Comparison of ENCODE assay signal across 1 cellular context in the genomic region with DNA sequence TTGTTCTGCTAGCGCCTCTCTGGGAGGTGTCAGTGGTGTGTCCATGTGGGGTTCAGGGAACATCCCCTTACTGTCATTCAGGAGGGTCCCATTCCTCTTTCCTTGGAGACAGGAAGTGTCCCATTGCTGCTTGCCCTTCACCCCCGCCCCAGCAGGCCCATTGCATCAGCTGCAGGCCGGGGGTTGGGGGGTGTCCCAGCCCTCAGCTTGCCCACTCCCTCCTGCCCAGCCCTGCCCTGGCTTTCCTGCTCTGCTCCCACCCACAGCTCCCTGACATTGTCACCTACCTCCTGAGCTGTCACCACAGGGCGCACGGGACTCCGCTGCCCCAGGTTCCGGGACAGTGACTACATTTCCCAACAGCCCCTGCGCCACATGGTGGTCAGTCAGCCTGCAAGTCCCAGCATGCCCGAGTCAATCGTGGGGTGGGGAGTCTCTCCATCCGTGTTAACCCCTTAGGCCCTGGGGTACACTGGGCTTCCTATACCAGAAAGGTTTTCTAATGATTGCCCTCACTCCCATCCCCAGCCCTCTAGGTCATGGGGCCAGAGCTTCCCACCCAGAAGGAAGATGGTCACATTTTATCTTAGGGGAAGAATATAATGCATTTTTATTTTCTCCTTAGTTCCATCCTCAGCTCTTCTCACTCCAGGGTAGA.
A peak's percentile ranks its signal among the peaks of the same experiment; 100 is the strongest.
TF ChIP-seq lines count a peak whose summit lies in the region.

A gene (minus strand): TSS at position 351 of the 658 bp plus-strand sequence. CDS start 745 bp downstream, outside the sequence.

TF ChIP-seq in K562, 482 proteins besides CTCF, POLR2A, EP300 and RAD21 (continued from another document and continues in another):
- TF ChIP-seq, protein P1, sequence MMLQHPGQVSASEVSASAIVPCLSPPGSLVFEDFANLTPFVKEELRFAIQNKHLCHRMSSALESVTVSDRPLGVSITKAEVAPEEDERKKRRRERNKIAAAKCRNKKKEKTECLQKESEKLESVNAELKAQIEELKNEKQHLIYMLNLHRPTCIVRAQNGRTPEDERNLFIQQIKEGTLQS (IDR thresholded peaks at IDR 0.05), result peak; percentile 94
- TF ChIP-seq, protein P1 (CRISPR knock-in tag; conservative IDR thresholded peaks at IDR 0.05), result 0 out of 2 replicates have a peak, but pooled peaks have one; percentile 29
- peak; percentile 69 for TF ChIP-seq PHF8 (IDR thresholded peaks at IDR 0.05; ENCODE audit: borderline replicate concordance, low read length)
- TF ChIP-seq, protein P2, sequence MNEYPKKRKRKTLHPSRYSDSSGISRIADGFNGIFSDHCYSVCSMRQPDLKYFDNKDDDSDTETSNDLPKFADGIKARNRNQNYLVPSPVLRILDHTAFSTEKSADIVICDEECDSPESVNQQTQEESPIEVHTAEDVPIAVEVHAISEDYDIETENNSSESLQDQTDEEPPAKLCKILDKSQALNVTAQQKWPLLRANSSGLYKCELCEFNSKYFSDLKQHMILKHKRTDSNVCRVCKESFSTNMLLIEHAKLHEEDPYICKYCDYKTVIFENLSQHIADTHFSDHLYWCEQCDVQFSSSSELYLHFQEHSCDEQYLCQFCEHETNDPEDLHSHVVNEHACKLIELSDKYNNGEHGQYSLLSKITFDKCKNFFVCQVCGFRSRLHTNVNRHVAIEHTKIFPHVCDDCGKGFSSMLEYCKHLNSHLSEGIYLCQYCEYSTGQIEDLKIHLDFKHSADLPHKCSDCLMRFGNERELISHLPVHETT (CRISPR knock-in tag; conservative IDR thresholded peaks at IDR 0.05 in 1 of 2, IDR thresholded peaks at IDR 0.05 in 1 of 2), result 0 out of 4 replicates have a peak, but pooled peaks of 1 of the 2 experiments have one; percentile 51
- TF ChIP-seq TRIM24 (IDR thresholded peaks at IDR 0.05), result 0 out of 4 replicates have a peak, but pooled peaks of 1 of the 2 experiments have one; percentile 10
- peak; percentile 93 for TF ChIP-seq ELF1 (tag; IDR thresholded peaks at IDR 0.05)
- TF ChIP-seq HEY1 (CRISPR knock-in tag; IDR thresholded peaks at IDR 0.05; ENCODE audit: borderline replicate concordance), result no peak
- TF ChIP-seq, protein P3, sequence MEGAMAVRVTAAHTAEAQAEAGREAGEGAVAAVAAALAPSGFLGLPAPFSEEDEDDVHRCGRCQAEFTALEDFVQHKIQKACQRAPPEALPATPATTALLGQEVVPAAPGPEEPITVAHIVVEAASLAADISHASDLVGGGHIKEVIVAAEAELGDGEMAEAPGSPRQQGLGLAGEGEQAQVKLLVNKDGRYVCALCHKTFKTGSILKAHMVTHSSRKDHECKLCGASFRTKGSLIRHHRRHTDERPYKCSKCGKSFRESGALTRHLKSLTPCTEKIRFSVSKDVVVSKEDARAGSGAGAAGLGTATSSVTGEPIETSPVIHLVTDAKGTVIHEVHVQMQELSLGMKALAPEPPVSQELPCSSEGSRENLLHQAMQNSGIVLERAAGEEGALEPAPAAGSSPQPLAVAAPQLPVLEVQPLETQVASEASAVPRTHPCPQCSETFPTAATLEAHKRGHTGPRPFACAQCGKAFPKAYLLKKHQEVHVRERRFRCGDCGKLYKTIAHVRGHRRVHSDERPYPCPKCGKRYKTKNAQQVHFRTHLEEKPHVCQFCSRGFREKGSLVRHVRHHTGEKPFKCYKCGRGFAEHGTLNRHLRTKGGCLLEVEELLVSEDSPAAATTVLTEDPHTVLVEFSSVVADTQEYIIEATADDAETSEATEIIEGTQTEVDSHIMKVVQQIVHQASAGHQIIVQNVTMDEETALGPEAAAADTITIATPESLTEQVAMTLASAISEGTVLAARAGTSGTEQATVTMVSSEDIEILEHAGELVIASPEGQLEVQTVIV (CRISPR knock-in tag; IDR thresholded peaks at IDR 0.05; ENCODE audit: borderline replicate concordance), result no peak
- TF ChIP-seq, protein P4, sequence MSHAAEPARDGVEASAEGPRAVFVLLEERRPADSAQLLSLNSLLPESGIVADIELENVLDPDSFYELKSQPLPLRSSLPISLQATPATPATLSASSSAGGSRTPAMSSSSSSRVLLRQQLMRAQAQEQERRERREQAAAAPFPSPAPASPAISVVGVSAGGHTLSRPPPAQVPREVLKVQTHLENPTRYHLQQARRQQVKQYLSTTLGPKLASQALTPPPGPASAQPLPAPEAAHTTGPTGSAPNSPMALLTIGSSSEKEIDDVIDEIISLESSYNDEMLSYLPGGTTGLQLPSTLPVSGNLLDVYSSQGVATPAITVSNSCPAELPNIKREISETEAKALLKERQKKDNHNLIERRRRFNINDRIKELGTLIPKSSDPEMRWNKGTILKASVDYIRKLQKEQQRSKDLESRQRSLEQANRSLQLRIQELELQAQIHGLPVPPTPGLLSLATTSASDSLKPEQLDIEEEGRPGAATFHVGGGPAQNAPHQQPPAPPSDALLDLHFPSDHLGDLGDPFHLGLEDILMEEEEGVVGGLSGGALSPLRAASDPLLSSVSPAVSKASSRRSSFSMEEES (CRISPR knock-in tag; IDR thresholded peaks at IDR 0.05), result no peak
- peak; percentile 3 for TF ChIP-seq CHD1 (IDR thresholded peaks at IDR 0.05; ENCODE audit: low read length)
- TF ChIP-seq, protein P5, sequence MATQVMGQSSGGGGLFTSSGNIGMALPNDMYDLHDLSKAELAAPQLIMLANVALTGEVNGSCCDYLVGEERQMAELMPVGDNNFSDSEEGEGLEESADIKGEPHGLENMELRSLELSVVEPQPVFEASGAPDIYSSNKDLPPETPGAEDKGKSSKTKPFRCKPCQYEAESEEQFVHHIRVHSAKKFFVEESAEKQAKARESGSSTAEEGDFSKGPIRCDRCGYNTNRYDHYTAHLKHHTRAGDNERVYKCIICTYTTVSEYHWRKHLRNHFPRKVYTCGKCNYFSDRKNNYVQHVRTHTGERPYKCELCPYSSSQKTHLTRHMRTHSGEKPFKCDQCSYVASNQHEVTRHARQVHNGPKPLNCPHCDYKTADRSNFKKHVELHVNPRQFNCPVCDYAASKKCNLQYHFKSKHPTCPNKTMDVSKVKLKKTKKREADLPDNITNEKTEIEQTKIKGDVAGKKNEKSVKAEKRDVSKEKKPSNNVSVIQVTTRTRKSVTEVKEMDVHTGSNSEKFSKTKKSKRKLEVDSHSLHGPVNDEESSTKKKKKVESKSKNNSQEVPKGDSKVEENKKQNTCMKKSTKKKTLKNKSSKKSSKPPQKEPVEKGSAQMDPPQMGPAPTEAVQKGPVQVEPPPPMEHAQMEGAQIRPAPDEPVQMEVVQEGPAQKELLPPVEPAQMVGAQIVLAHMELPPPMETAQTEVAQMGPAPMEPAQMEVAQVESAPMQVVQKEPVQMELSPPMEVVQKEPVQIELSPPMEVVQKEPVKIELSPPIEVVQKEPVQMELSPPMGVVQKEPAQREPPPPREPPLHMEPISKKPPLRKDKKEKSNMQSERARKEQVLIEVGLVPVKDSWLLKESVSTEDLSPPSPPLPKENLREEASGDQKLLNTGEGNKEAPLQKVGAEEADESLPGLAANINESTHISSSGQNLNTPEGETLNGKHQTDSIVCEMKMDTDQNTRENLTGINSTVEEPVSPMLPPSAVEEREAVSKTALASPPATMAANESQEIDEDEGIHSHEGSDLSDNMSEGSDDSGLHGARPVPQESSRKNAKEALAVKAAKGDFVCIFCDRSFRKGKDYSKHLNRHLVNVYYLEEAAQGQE (CRISPR knock-in tag; IDR thresholded peaks at IDR 0.05; ENCODE audit: low read depth), result no peak
- peak; percentile 97 for TF ChIP-seq ZNF143 (CRISPR knock-in tag; IDR thresholded peaks at IDR 0.05)
- TF ChIP-seq HMG20B (CRISPR knock-in tag; IDR thresholded peaks at IDR 0.05), result no peak
- peak; percentile 86 for TF ChIP-seq ATF7 (IDR thresholded peaks at IDR 0.05)
- TF ChIP-seq RBFOX2 (IDR thresholded peaks at IDR 0.05; ENCODE audit: low read depth, low read length), result peak; percentile 79
- TF ChIP-seq PRPF4 (IDR thresholded peaks at IDR 0.05; ENCODE audit: insufficient read depth, low read depth, low read length, poor library complexity, severe bottlenecking), result no peak
- peak; percentile 72 for TF ChIP-seq FOXJ2 (tag; IDR thresholded peaks at IDR 0.05)
- no peak for TF ChIP-seq SRF (CRISPR knock-in tag; IDR thresholded peaks at IDR 0.05)
- peak; percentile 86 for TF ChIP-seq ESRRA (IDR thresholded peaks at IDR 0.05; ENCODE audit: borderline replicate concordance, low read depth)
- TF ChIP-seq, protein P6, sequence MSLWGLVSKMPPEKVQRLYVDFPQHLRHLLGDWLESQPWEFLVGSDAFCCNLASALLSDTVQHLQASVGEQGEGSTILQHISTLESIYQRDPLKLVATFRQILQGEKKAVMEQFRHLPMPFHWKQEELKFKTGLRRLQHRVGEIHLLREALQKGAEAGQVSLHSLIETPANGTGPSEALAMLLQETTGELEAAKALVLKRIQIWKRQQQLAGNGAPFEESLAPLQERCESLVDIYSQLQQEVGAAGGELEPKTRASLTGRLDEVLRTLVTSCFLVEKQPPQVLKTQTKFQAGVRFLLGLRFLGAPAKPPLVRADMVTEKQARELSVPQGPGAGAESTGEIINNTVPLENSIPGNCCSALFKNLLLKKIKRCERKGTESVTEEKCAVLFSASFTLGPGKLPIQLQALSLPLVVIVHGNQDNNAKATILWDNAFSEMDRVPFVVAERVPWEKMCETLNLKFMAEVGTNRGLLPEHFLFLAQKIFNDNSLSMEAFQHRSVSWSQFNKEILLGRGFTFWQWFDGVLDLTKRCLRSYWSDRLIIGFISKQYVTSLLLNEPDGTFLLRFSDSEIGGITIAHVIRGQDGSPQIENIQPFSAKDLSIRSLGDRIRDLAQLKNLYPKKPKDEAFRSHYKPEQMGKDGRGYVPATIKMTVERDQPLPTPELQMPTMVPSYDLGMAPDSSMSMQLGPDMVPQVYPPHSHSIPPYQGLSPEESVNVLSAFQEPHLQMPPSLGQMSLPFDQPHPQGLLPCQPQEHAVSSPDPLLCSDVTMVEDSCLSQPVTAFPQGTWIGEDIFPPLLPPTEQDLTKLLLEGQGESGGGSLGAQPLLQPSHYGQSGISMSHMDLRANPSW (CRISPR knock-in tag; IDR thresholded peaks at IDR 0.05), result 0 out of 2 replicates have a peak, but pooled peaks have one; percentile 53
- TF ChIP-seq, protein P7, sequence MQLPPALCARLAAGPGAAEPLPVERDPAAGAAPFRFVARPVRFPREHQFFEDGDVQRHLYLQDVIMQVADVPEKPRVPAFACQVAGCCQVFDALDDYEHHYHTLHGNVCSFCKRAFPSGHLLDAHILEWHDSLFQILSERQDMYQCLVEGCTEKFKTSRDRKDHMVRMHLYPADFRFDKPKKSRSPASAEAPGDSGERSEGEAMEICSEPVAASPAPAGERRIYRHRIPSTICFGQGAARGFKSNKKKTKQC (CRISPR knock-in tag; IDR thresholded peaks at IDR 0.05), result 0 out of 2 replicates have a peak, but pooled peaks have one; percentile 11
- no peak for TF ChIP-seq ZNF197 (CRISPR knock-in tag; IDR thresholded peaks at IDR 0.05; ENCODE audit: low read depth)
- no peak for TF ChIP-seq NFIX (CRISPR knock-in tag; IDR thresholded peaks at IDR 0.05; ENCODE audit: low read depth)
- TF ChIP-seq, protein P8, sequence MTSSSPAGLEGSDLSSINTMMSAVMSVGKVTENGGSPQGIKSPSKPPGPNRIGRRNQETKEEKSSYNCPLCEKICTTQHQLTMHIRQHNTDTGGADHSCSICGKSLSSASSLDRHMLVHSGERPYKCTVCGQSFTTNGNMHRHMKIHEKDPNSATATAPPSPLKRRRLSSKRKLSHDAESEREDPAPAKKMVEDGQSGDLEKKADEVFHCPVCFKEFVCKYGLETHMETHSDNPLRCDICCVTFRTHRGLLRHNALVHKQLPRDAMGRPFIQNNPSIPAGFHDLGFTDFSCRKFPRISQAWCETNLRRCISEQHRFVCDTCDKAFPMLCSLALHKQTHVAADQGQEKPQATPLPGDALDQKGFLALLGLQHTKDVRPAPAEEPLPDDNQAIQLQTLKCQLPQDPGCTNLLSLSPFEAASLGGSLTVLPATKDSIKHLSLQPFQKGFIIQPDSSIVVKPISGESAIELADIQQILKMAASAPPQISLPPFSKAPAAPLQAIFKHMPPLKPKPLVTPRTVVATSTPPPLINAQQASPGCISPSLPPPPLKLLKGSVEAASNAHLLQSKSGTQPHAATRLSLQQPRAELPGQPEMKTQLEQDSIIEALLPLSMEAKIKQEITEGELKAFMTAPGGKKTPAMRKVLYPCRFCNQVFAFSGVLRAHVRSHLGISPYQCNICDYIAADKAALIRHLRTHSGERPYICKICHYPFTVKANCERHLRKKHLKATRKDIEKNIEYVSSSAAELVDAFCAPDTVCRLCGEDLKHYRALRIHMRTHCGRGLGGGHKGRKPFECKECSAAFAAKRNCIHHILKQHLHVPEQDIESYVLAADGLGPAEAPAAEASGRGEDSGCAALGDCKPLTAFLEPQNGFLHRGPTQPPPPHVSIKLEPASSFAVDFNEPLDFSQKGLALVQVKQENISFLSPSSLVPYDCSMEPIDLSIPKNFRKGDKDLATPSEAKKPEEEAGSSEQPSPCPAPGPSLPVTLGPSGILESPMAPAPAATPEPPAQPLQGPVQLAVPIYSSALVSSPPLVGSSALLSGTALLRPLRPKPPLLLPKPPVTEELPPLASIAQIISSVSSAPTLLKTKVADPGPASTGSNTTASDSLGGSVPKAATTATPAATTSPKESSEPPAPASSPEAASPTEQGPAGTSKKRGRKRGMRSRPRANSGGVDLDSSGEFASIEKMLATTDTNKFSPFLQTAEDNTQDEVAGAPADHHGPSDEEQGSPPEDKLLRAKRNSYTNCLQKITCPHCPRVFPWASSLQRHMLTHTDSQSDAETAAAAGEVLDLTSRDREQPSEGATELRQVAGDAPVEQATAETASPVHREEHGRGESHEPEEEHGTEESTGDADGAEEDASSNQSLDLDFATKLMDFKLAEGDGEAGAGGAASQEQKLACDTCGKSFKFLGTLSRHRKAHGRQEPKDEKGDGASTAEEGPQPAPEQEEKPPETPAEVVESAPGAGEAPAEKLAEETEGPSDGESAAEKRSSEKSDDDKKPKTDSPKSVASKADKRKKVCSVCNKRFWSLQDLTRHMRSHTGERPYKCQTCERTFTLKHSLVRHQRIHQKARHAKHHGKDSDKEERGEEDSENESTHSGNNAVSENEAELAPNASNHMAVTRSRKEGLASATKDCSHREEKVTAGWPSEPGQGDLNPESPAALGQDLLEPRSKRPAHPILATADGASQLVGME (CRISPR knock-in tag; IDR thresholded peaks at IDR 0.05), result 0 out of 2 replicates have a peak, but pooled peaks have one; percentile 69
- TF ChIP-seq CSDE1 (IDR thresholded peaks at IDR 0.05), result no peak
- peak; percentile 69 for TF ChIP-seq MEIS2 (IDR thresholded peaks at IDR 0.05; ENCODE audit: partially characterized antibody)
- TF ChIP-seq, protein P9, sequence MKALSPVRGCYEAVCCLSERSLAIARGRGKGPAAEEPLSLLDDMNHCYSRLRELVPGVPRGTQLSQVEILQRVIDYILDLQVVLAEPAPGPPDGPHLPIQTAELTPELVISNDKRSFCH (CRISPR knock-in tag; IDR thresholded peaks at IDR 0.05), result no peak
- TF ChIP-seq, protein P9 (tag; IDR thresholded peaks at IDR 0.05), result peak; percentile 50; the same call in 1 of the 2 replicates
- no peak for TF ChIP-seq MCM2 (IDR thresholded peaks at IDR 0.05; ENCODE audit: low read depth)
- TF ChIP-seq HNRNPLL (IDR thresholded peaks at IDR 0.05; ENCODE audit: low read depth, low read length, poor library complexity, severe bottlenecking), result no peak
- TF ChIP-seq PTBP1 (IDR thresholded peaks at IDR 0.05; ENCODE audit: low read depth, low read length), result no peak
